In the genomic region with DNA sequence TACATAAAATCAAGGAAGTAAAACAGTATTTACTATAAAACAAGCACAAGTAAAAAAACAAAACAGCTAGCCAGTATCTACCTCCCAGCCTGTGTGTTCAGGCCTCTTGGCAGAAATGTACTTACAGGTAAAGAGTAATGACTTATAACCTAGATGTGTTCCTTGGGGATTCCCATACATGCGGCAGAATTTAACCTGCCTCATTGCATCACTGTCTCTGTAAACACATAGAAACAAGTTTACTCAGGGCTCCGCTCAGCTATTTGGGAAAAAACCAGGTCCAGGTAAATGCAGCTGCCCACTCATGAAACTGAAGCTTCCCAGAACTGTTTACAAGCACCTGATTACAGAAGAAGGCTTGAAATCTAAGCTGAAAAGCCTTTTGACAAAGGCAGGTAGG, we compare ENCODE assay signal across 18 cellular contexts. TPM values are rescaled to one million over a fixed set of nuclear protein-coding genes. Genes with fewer than 3 reads are reported as not detected.
A peak's percentile ranks its signal among the peaks of the same experiment; 100 is the strongest.
DNase-seq lines count a peak whose midpoint lies in the region; ATAC-seq and TF ChIP-seq lines count a peak whose summit lies in the region.
"Had no signal": no experiment of that assay in that cellular context is flagged by ENCODE, and none has a peak within 500 bp of the region (broad histone marks: within the 10 kb centered on the region; RNA-seq: fewer than 3 reads in every experiment).

No MANE protein-coding gene starts in this region.

- H3K4me3 Mint-ChIP-seq in MCF 10A (ENCODE audit: unreplicated experiment) = no peak overlapping the region
- H3K4me3 Mint-ChIP-seq: HFFc6 had no signal

- peaks cover 5% of the 10 kb centered on the region for H3K4me1 Mint-ChIP-seq in MCF 10A (ENCODE audit: insufficient read depth, unreplicated experiment)

- BruUV-seq in MCF 10A (replicated peaks; lab: Mats Ljungman, UMichigan) = no TSS peak

- no peaks in the 10 kb centered on the region for H3K36me3 Mint-ChIP-seq in MCF 10A (ENCODE audit: insufficient read depth, unreplicated experiment)

- H3K4me1 ChIP-seq in breast epithelium (no peaks in the 10 kb centered on the region), left lung (no peaks in the 10 kb centered on the region)
- H3K4me1 ChIP-seq: BLaER1 treated with 17β-estradiol and CSF1 and Interleukin-3, amounts not matched to agents 10 nM and 100 nM had no signal

- no peak for TF ChIP-seq CTCF in MCF 10A (IDR thresholded peaks at IDR 0.05; ENCODE audit: unreplicated experiment)
- no peak for TF ChIP-seq CTCF in breast epithelium (IDR thresholded peaks at IDR 0.05)
- no peak for TF ChIP-seq CTCF in left lung (IDR thresholded peaks at IDR 0.05)

- CTCF ChIA-PET in MCF 10A (lab: Yijun Ruan, JAX) = interaction anchor here (0.9 kb wide), 1 partner anchor 130 kb away, joined by 3 read pairs; no protein-coding TSS in a partner anchor

- H3K9me3 ChIP-seq in breast epithelium = peaks cover 0 to 5% of the 10 kb centered on the region in 2 donors
- no peaks in the 10 kb centered on the region for H3K9me3 ChIP-seq in left lung

- H3K27me3 ChIP-seq in breast epithelium (no peaks in the 10 kb centered on the region), left lung (no peaks in the 10 kb centered on the region)
- H3K27me3 ChIP-seq: BLaER1 treated with 17β-estradiol and CSF1 and Interleukin-3, amounts not matched to agents 10 nM and 100 nM had no signal

- H3K4me3 ChIP-seq in breast epithelium = no peak overlapping the region
- no peak overlapping the region for H3K4me3 ChIP-seq in left lung
- H3K4me3 ChIP-seq: BLaER1 treated with 17β-estradiol and CSF1 and Interleukin-3, amounts not matched to agents 10 nM and 100 nM; SK-N-MC had no signal

- intact Hi-C loops in MCF 10A (cut with micrococcal nuclease) = no loop called here
- intact Hi-C loops in breast epithelium (cut with DNase I; ENCODE audit: low total_unique reads) = no loop called here
- intact Hi-C loops in left lung (cut with DNase I) = no loop called here

- POLR2A ChIA-PET in MCF 10A (lab: Yijun Ruan, JAX) = interaction anchor here (0.7 to 3.9 kb wide), 8 partner anchors 11 to 150 kb away, joined by 3 to 25 read pairs (median 4); no protein-coding TSS in a partner anchor

- no peak for TF ChIP-seq POLR2A in breast epithelium (IDR thresholded peaks at IDR 0.05)

- no peak overlapping the region for H3K27ac Mint-ChIP-seq in MCF 10A (ENCODE audit: low read depth, unreplicated experiment)
- H3K27ac Mint-ChIP-seq: HFFc6 had no signal

- H3K27me3 Mint-ChIP-seq in MCF 10A (ENCODE audit: insufficient read depth, unreplicated experiment) = no peaks in the 10 kb centered on the region

- no peak overlapping the region for H3K27ac ChIP-seq in breast epithelium
- no peak overlapping the region for H3K27ac ChIP-seq in left lung
- H3K27ac ChIP-seq: BLaER1 treated with 17β-estradiol and CSF1 and Interleukin-3, amounts not matched to agents 10 nM and 100 nM; SK-N-MC had no signal

- DNase-seq in MCF 10A (ENCODE audit: unreplicated experiment) (peak; percentile 59), breast epithelium (ENCODE audit: low spot score in 2 of 2) (no peak), ecto neural progenitor cell (ENCODE audit: low spot score) (peak; percentile 15), left lung (no peak), H4 (ENCODE audit: low spot score) (no peak), Ammon's horn (ENCODE audit: low spot score) (no peak)
- no peak for DNase-seq in activated naive CD4-positive, alpha-beta T cell (lab: John Stamatoyannopoulos, UW)
- DNase-seq: HFFc6, NCI-H187 treated with DMSO at 0.1 percent for 48 hours, NCI-H2171, NCI-H446 treated with DMSO at 0.1 percent for 48 hours, Right ventricle myocardium superior had no signal

- H3K9me3 Mint-ChIP-seq in MCF 10A (ENCODE audit: unreplicated experiment) = peaks cover 8% of the 10 kb centered on the region

- ATAC-seq in left lung (peak; percentile 73), HG03175 (IDR thresholded peaks at IDR 0.05; ENCODE audit: unreplicated experiment) (no peak)
- ATAC-seq: Panc1 had no signal

- H3K36me3 ChIP-seq in breast epithelium = no peaks in the 10 kb centered on the region
- no peaks in the 10 kb centered on the region for H3K36me3 ChIP-seq in left lung
- H3K36me3 ChIP-seq: BLaER1 treated with 17β-estradiol and CSF1 and Interleukin-3, amounts not matched to agents 10 nM and 100 nM had no signal

RNA-seq across cellular contexts. Expression of a gene that starts 50.7 kb away (rescaled TPM):
- total RNA-seq in MCF 10A (2022) (not detected in 2 replicates), breast epithelium (1 to 10 TPM; 2.6 to 6.9 (median 6.4) TPM), left lung (1 to 10 TPM; 1.9 to 4.5 TPM)
- total RNA-seq in H4 (2014; rRNA removed; shearing (Covaris generic)) = not detected in 2 replicates
- total RNA-seq: A172, HT1080 had no signal

Comparison
In these comparisons a context has a peak if more than half of its experiments do, and no peak if none do; other contexts are left out.
1. DNase-seq: peak in MCF 10A (single experiment) and ecto neural progenitor cell (single experiment); none in breast epithelium (0 of 2), left lung (0 of 2), H4 (single experiment), activated naive CD4-positive, alpha-beta T cell (0 of 4) and Ammon's horn (single experiment).